ENCODE assay signal across 8 cellular contexts in genomic region chr17:39617446-39618251, GRCh38. TPM values are rescaled to one million over a fixed set of nuclear protein-coding genes. Genes with fewer than 3 reads are reported as not detected.
DNase-seq lines count a peak whose midpoint lies in the region; ATAC-seq lines count a peak whose summit lies in the region.

No MANE protein-coding gene starts in this region.

- H4K91ac ChIP-seq in mesenchymal stem cell (ENCODE audit: low read length): no peak overlapping the region

- peak overlapping the region in 1 of 2 experiments; percentile 13 for H3K4ac ChIP-seq in mesenchymal stem cell (ENCODE audit: low read depth in 1 of 2, low read length in 2 of 2)

- peak overlapping the region; percentile 92 for H3K4me2 ChIP-seq in mesenchymal stem cell (ENCODE audit: low read length, poor library complexity, severe bottlenecking)

- H3K18ac ChIP-seq in mesenchymal stem cell (ENCODE audit: low read depth in 1 of 2, low read length in 2 of 2): peak overlapping the region in 1 of 2 experiments; percentile 68

- no peak overlapping the region for H2BK5ac ChIP-seq in mesenchymal stem cell (ENCODE audit: low read depth, low read length, poor library complexity, severe bottlenecking)

- H2BK12ac ChIP-seq in mesenchymal stem cell (ENCODE audit: low read length in 2 of 2): peak overlapping the region in 1 of 2 experiments; percentile 34

- no peaks in the 10 kb centered on the region for H3K79me1 ChIP-seq in mesenchymal stem cell (replicated peaks; ENCODE audit: low read length, poor library complexity, severe bottlenecking)

- no peak overlapping the region for H2AFZ ChIP-seq in mesenchymal stem cell (ENCODE audit: low read depth, low read length)

- WGBS in mesenchymal stem cell: under 1% methylated on average over 61 of the region's 79 CpGs

- DNase-seq in NCI-H82 (lab: John Stamatoyannopoulos, UW): peak; percentile 67
- DNase-seq in NCI-H82 treated with DMSO at 0.1 percent for 48 hours (lab: John Stamatoyannopoulos, UW; ENCODE audit: unreplicated experiment): no peak
- peak; percentile 61 for DNase-seq in NCI-H2227 treated with DMSO at 0.1 percent for 48 hours (lab: John Stamatoyannopoulos, UW)
- peak; percentile 75 for DNase-seq in activated CD4-positive, alpha-beta T cell treated with anti-CD3 and anti-CD28 coated beads, Interleukin-2, amount 10 ng/mL, durations not matched to agents 24 days and 14 days
- no peak for DNase-seq in mesenchymal stem cell
- DNase-seq in stimulated activated effector memory CD8-positive, alpha-beta T cell treated with anti-CD3 and anti-CD28 coated beads, Interleukin-12 subunit alpha, Interleukin-12 subunit beta, amount 100 ng/mL, for 72 hours (ENCODE audit: low spot score in 2 of 2): peak in 1 of 2 donors; percentile 34

- no peaks in the 10 kb centered on the region for H3K36me3 ChIP-seq in mesenchymal stem cell (ENCODE audit: control insufficient read depth in 1 of 2, insufficient read depth in 2 of 2, low read depth in 1 of 2, low read length in 2 of 2)

- H3K27me3 ChIP-seq in mesenchymal stem cell (ENCODE audit: control insufficient read depth in 1 of 2, insufficient read depth in 1 of 2, low read length in 2 of 2): peaks cover 58 to 73% of the 10 kb centered on the region in 2 experiments

- no peak overlapping the region for H2AK5ac ChIP-seq in mesenchymal stem cell (ENCODE audit: low read length, severe bottlenecking)

- peak overlapping the region; percentile 93 for H2BK15ac ChIP-seq in mesenchymal stem cell (ENCODE audit: low read depth, poor library complexity, severe bottlenecking)

- H3K9me3 Mint-ChIP-seq in activated CD4-positive, alpha-beta T cell treated with anti-CD3 and anti-CD28 coated beads, Interleukin-2, amount 10 ng/mL, durations not matched to agents 24 days and 14 days: no peaks in the 10 kb centered on the region
- H3K9me3 Mint-ChIP-seq in dendritic cell treated with granulocyte-macrophage colony-stimulating factor and Interleukin-4, amounts not matched to agents 40 ng/mL and 50 ng/mL, for 4 days: no peaks in the 10 kb centered on the region
- no peaks in the 10 kb centered on the region for H3K9me3 Mint-ChIP-seq in stimulated activated effector memory CD8-positive, alpha-beta T cell treated with anti-CD3 and anti-CD28 coated beads, Interleukin-12 subunit alpha, Interleukin-12 subunit beta, amount 100 ng/mL, for 72 hours

- H3K23ac ChIP-seq in mesenchymal stem cell (ENCODE audit: low read length in 2 of 2): no peak overlapping the region

- no peak for ATAC-seq in stimulated activated effector memory CD8-positive, alpha-beta T cell treated with anti-CD3 and anti-CD28 coated beads, Interleukin-12 subunit alpha, Interleukin-12 subunit beta, amount 100 ng/mL, for 72 hours
- ATAC-seq in HG03432 (IDR thresholded peaks at IDR 0.05; ENCODE audit: unreplicated experiment): no peak

- no peak overlapping the region for H3K14ac ChIP-seq in mesenchymal stem cell (ENCODE audit: low read length in 2 of 2)

- H3K36me3 Mint-ChIP-seq in activated CD4-positive, alpha-beta T cell treated with anti-CD3 and anti-CD28 coated beads, Interleukin-2, amount 10 ng/mL, durations not matched to agents 24 days and 14 days (ENCODE audit: low read depth): no peaks in the 10 kb centered on the region
- H3K36me3 Mint-ChIP-seq in dendritic cell treated with granulocyte-macrophage colony-stimulating factor and Interleukin-4, amounts not matched to agents 40 ng/mL and 50 ng/mL, for 4 days (ENCODE audit: low read depth): no peaks in the 10 kb centered on the region
- no peaks in the 10 kb centered on the region for H3K36me3 Mint-ChIP-seq in stimulated activated effector memory CD8-positive, alpha-beta T cell treated with anti-CD3 and anti-CD28 coated beads, Interleukin-12 subunit alpha, Interleukin-12 subunit beta, amount 100 ng/mL, for 72 hours

- H4K8ac ChIP-seq in mesenchymal stem cell (ENCODE audit: low read length): peak overlapping the region; percentile 62

- H3K27me3 Mint-ChIP-seq in activated CD4-positive, alpha-beta T cell treated with anti-CD3 and anti-CD28 coated beads, Interleukin-2, amount 10 ng/mL, durations not matched to agents 24 days and 14 days: peaks cover 59% of the 10 kb centered on the region
- peaks cover 90% of the 10 kb centered on the region for H3K27me3 Mint-ChIP-seq in dendritic cell treated with granulocyte-macrophage colony-stimulating factor and Interleukin-4, amounts not matched to agents 40 ng/mL and 50 ng/mL, for 4 days

- peak overlapping the region; percentile 75 for H3K9ac ChIP-seq in mesenchymal stem cell (ENCODE audit: low read length)

- H3K4me3 Mint-ChIP-seq in activated CD4-positive, alpha-beta T cell treated with anti-CD3 and anti-CD28 coated beads, Interleukin-2, amount 10 ng/mL, durations not matched to agents 24 days and 14 days: peak overlapping the region; percentile 73
- peak overlapping the region; percentile 75 for H3K4me3 Mint-ChIP-seq in dendritic cell treated with granulocyte-macrophage colony-stimulating factor and Interleukin-4, amounts not matched to agents 40 ng/mL and 50 ng/mL, for 4 days
- H3K4me3 Mint-ChIP-seq in stimulated activated effector memory CD8-positive, alpha-beta T cell treated with anti-CD3 and anti-CD28 coated beads, Interleukin-12 subunit alpha, Interleukin-12 subunit beta, amount 100 ng/mL, for 72 hours: peak overlapping the region; percentile 73

- H3K4me1 Mint-ChIP-seq in activated CD4-positive, alpha-beta T cell treated with anti-CD3 and anti-CD28 coated beads, Interleukin-2, amount 10 ng/mL, durations not matched to agents 24 days and 14 days: peaks cover 7% of the 10 kb centered on the region
- peaks cover 18% of the 10 kb centered on the region for H3K4me1 Mint-ChIP-seq in dendritic cell treated with granulocyte-macrophage colony-stimulating factor and Interleukin-4, amounts not matched to agents 40 ng/mL and 50 ng/mL, for 4 days (ENCODE audit: low read depth)
- peaks cover 22% of the 10 kb centered on the region for H3K4me1 Mint-ChIP-seq in stimulated activated effector memory CD8-positive, alpha-beta T cell treated with anti-CD3 and anti-CD28 coated beads, Interleukin-12 subunit alpha, Interleukin-12 subunit beta, amount 100 ng/mL, for 72 hours

- H3K27ac Mint-ChIP-seq in activated CD4-positive, alpha-beta T cell treated with anti-CD3 and anti-CD28 coated beads, Interleukin-2, amount 10 ng/mL, durations not matched to agents 24 days and 14 days: no peak overlapping the region
- peak overlapping the region; percentile 75 for H3K27ac Mint-ChIP-seq in dendritic cell treated with granulocyte-macrophage colony-stimulating factor and Interleukin-4, amounts not matched to agents 40 ng/mL and 50 ng/mL, for 4 days
- H3K27ac Mint-ChIP-seq in stimulated activated effector memory CD8-positive, alpha-beta T cell treated with anti-CD3 and anti-CD28 coated beads, Interleukin-12 subunit alpha, Interleukin-12 subunit beta, amount 100 ng/mL, for 72 hours: no peak overlapping the region

- peak overlapping the region; percentile 78 for H2BK120ac ChIP-seq in mesenchymal stem cell (ENCODE audit: low read depth, low read length)

- no peaks in the 10 kb centered on the region for H3K9me3 ChIP-seq in mesenchymal stem cell (ENCODE audit: control insufficient read depth, low read length)

- no peak overlapping the region for H3K27ac ChIP-seq in mesenchymal stem cell (ENCODE audit: low read length, poor library complexity, severe bottlenecking)

- peaks cover 15% of the 10 kb centered on the region for H3K4me1 ChIP-seq in mesenchymal stem cell (ENCODE audit: control insufficient read depth, insufficient read depth, low read depth, low read length)

- intact Hi-C loops in activated CD4-positive, alpha-beta T cell treated with anti-CD3 and anti-CD28 coated beads, Interleukin-2, amount 10 ng/mL, durations not matched to agents 24 days and 14 days (cut with micrococcal nuclease): loop anchor here (1.0 kb wide), 1 partner anchor 137 kb away; no protein-coding TSS in a partner anchor
- intact Hi-C loops in dendritic cell treated with granulocyte-macrophage colony-stimulating factor and Interleukin-4, amounts not matched to agents 40 ng/mL and 50 ng/mL, for 4 days (cut with micrococcal nuclease): no loop called here

- peak overlapping the region; percentile 62 to 81 for H3K4me3 ChIP-seq in mesenchymal stem cell (ENCODE audit: insufficient read depth in 1 of 2, low read depth in 1 of 2, low read length in 2 of 2)

RNA-seq across cellular contexts. Expression of gene PPP1R1B, which starts 9.1 kb away (rescaled TPM):
- not detected in 2 replicates for total RNA-seq in activated CD4-positive, alpha-beta T cell treated with anti-CD3 and anti-CD28 coated beads, Interleukin-2, amount 10 ng/mL, durations not matched to agents 24 days and 14 days
- not detected for polyA plus RNA-seq in mesenchymal stem cell (2013, experiment 1 of 2)
- polyA plus RNA-seq in mesenchymal stem cell (2013, experiment 2 of 2): not detected

RNA-seq across cellular contexts. Expression of gene NEUROD2, which starts 9.9 kb away (rescaled TPM):
- not detected in 2 replicates for total RNA-seq in activated CD4-positive, alpha-beta T cell treated with anti-CD3 and anti-CD28 coated beads, Interleukin-2, amount 10 ng/mL, durations not matched to agents 24 days and 14 days
- polyA plus RNA-seq in mesenchymal stem cell (2013, experiment 1 of 2): not detected
- not detected for polyA plus RNA-seq in mesenchymal stem cell (2013, experiment 2 of 2)

RNA-seq across cellular contexts. Expression of gene STARD3, which starts 19.3 kb away (rescaled TPM):
- total RNA-seq in activated CD4-positive, alpha-beta T cell treated with anti-CD3 and anti-CD28 coated beads, Interleukin-2, amount 10 ng/mL, durations not matched to agents 24 days and 14 days: 53.6 and 60.3 TPM in 2 replicates
- 64.0 TPM for polyA plus RNA-seq in mesenchymal stem cell (2013, experiment 1 of 2)
- 60.0 TPM for polyA plus RNA-seq in mesenchymal stem cell (2013, experiment 2 of 2)

RNA-seq across cellular contexts. Expression of gene TCAP, which starts 47.5 kb away (rescaled TPM):
- total RNA-seq in activated CD4-positive, alpha-beta T cell treated with anti-CD3 and anti-CD28 coated beads, Interleukin-2, amount 10 ng/mL, durations not matched to agents 24 days and 14 days: 0.83 and 1.0 TPM in 2 replicates
- polyA plus RNA-seq in mesenchymal stem cell (2013, experiment 1 of 2): 0.12 TPM
- polyA plus RNA-seq in mesenchymal stem cell (2013, experiment 2 of 2): 0.05 TPM

RNA-seq across cellular contexts. Expression of gene PNMT, which starts 50.6 kb away (rescaled TPM):
- not detected in 2 replicates for total RNA-seq in activated CD4-positive, alpha-beta T cell treated with anti-CD3 and anti-CD28 coated beads, Interleukin-2, amount 10 ng/mL, durations not matched to agents 24 days and 14 days
- polyA plus RNA-seq in mesenchymal stem cell (2013, experiment 1 of 2): 0.17 TPM
- 0.21 TPM for polyA plus RNA-seq in mesenchymal stem cell (2013, experiment 2 of 2)

Comparison
In these comparisons a context has a peak if more than half of its experiments do, and no peak if none do; other contexts are left out.
1. DNase-seq: peak in NCI-H82 (single experiment), NCI-H2227 treated with DMSO at 0.1 percent for 48 hours (single experiment) and activated CD4-positive, alpha-beta T cell treated with anti-CD3 and anti-CD28 coated beads, Interleukin-2, amount 10 ng/mL, durations not matched to agents 24 days and 14 days (single experiment); none in NCI-H82 treated with DMSO at 0.1 percent for 48 hours (single experiment) and mesenchymal stem cell (single experiment).
2. Peak in every context shown above with its lines, with median percentiles within 50 percentile points of each other: H3K4me3 Mint-ChIP-seq.